In genomic region chr19:7925171-7925837, GRCh38 we compare ENCODE assay signal across 1 cellular context.
TF ChIP-seq lines count a peak whose summit lies in the region.

No MANE protein-coding gene starts in this region.

TF ChIP-seq in SK-N-SH, 30 proteins besides CTCF, POLR2A, EP300 and RAD21:
- 0 out of 2 replicates have a peak, but pooled peaks have one; percentile 27 for TF ChIP-seq POLR2AphosphoS5 (IDR thresholded peaks at IDR 0.05; ENCODE audit: low read depth, low read length)
- TF ChIP-seq GABPA (IDR thresholded peaks at IDR 0.05; ENCODE audit: low read depth), result no peak
- TF ChIP-seq, protein P1, sequence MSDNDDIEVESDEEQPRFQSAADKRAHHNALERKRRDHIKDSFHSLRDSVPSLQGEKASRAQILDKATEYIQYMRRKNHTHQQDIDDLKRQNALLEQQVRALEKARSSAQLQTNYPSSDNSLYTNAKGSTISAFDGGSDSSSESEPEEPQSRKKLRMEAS (IDR thresholded peaks at IDR 0.05; ENCODE audit: low read depth), result peak; percentile 97
- peak; percentile 68 for TF ChIP-seq MXI1 (IDR thresholded peaks at IDR 0.05; ENCODE audit: low read depth, low read length)
- TF ChIP-seq, protein P2, sequence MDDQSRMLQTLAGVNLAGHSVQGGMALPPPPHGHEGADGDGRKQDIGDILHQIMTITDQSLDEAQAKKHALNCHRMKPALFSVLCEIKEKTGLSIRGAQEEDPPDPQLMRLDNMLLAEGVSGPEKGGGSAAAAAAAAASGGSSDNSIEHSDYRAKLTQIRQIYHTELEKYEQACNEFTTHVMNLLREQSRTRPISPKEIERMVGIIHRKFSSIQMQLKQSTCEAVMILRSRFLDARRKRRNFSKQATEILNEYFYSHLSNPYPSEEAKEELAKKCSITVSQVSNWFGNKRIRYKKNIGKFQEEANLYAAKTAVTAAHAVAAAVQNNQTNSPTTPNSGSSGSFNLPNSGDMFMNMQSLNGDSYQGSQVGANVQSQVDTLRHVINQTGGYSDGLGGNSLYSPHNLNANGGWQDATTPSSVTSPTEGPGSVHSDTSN (IDR thresholded peaks at IDR 0.05), result no peak
- no peak for TF ChIP-seq IRF3 (IDR thresholded peaks at IDR 0.05; ENCODE audit: low read depth, low read length)
- TF ChIP-seq NRF1 (IDR thresholded peaks at IDR 0.05; ENCODE audit: low read depth, low read length), result peak; percentile 70
- no peak for TF ChIP-seq JUND (IDR thresholded peaks at IDR 0.05)
- TF ChIP-seq SIN3A (IDR thresholded peaks at IDR 0.05; ENCODE audit: borderline replicate concordance, low read depth, low read length), result 0 out of 2 replicates have a peak, but pooled peaks have one; percentile 27
- TF ChIP-seq SMC3 (IDR thresholded peaks at IDR 0.05; ENCODE audit: low read depth, low read length), result peak; percentile 57
